ENCODE assay signal across 22 cellular contexts in the genomic region with DNA sequence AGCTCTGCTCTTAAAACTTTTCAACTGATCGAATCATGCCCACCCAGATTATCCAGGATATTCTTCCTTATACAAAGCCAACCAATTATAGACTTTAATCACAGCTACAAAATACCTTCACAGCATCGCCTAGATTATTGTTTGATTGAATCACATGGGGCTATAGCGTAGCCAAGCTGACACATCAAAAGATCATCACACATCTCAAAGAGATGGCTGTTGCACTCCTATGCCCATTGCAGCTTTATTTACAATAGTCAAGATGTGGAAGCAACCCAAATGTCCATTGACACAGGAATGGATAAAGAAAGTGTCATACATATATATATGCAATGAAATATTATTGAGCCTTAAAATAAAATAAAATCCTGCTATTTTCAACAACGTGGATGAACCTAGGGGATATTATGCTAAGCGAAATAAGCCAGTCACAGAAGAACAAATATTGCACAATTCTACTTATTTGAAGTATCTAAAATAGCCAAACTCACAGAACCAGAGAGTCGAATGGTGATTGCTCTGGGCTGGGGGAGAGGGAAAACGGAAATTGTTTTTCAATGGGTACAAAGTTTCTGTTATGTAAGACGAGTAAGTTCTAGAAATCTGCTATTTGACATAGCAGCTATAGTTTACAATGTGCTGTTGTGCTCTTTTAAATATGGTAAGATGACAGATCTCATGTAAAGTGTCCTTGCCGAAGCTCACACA.
"Had no signal": no experiment of that assay in that cellular context is flagged by ENCODE, and none has a peak within 500 bp of the region (broad histone marks: within the 10 kb centered on the region; RNA-seq: fewer than 3 reads in every experiment).

No MANE protein-coding gene starts in this region.

- H3K36me3 Mint-ChIP-seq: mesothelial cell of epicardium, naive B cell had no signal

- H3K4me1 Mint-ChIP-seq: mesothelial cell of epicardium, naive B cell had no signal

- H3K27ac Mint-ChIP-seq: mesothelial cell of epicardium, naive B cell had no signal

- H3K4me3 Mint-ChIP-seq: mesothelial cell of epicardium, naive B cell had no signal

- DNase-seq: dermis blood vessel endothelial cell; dorsolateral prefrontal cortex; effector CD4-positive, alpha-beta T cell; effector memory CD4-positive, alpha-beta T cell; foreskin melanocyte; gastrocnemius medialis; glutamatergic neuron; head of caudate nucleus; heart right ventricle; hippocampal formation; left cardiac atrium; left ventricle myocardium inferior; lower lobe of right lung; mesenchymal stem cell; mucosa of descending colon; naive B cell had no signal

- H3K27me3 ChIP-seq: gastrocnemius medialis had no signal

- H3K27ac ChIP-seq: coronary artery, dorsolateral prefrontal cortex, esophagus muscularis mucosa, gastrocnemius medialis, heart right ventricle, left ventricle myocardium inferior, lower lobe of right lung had no signal

- H3K4me1 ChIP-seq: esophagus muscularis mucosa, gastrocnemius medialis, heart right ventricle, left ventricle myocardium inferior, lower lobe of right lung had no signal

- H3K36me3 ChIP-seq: esophagus muscularis mucosa, gastrocnemius medialis, heart right ventricle, left ventricle myocardium inferior, lower lobe of right lung had no signal

- H3K9me3 ChIP-seq: gastrocnemius medialis, lower lobe of right lung, mucosa of descending colon had no signal

- H3K4me3 ChIP-seq: coronary artery, dorsolateral prefrontal cortex, esophagus muscularis mucosa, gastrocnemius medialis, heart right ventricle, left ventricle myocardium inferior, lower lobe of right lung, mucosa of descending colon had no signal

- ATAC-seq: gastrocnemius medialis, heart right ventricle, left cardiac atrium, lower lobe of right lung, mucosa of descending colon had no signal

- FAIRE-seq: colon, islet of Langerhans, keratinocyte had no signal
